In the genomic region with DNA sequence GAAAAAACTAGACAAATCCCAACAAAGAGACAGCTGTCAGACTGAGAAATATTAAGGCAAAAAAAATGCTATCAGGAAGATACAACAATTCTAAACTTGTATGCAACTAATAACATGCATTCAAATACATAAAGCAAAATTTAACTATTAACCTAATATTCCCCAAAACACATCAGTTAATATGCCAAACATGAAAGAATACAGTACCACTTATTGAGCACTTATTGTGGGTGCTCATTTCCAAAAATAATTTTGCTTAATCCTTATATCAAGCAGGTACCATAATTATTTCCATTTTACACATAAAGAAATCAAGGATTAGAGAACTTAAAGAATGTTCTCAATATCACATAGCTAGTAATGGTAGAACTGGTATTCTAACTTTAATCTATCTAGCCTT, we compare ENCODE assay signal across 8 cellular contexts.
"Had no signal": no experiment of that assay in that cellular context is flagged by ENCODE, and none has a peak within 500 bp of the region (broad histone marks: within the 10 kb centered on the region; RNA-seq: fewer than 3 reads in every experiment).

No MANE protein-coding gene starts in this region.

- H3K36me3 Mint-ChIP-seq: IgD-negative memory B cell had no signal

- FAIRE-seq: HepG2, HTR-8/SVneo had no signal

- H3K9ac ChIP-seq: KMS-11 had no signal

- DNase-seq: IMR-90, KBM-7, KG1 had no signal

- H3K4me2 ChIP-seq: KMS-11 had no signal

- H3K27ac ChIP-seq: HL-60, KMS-11 had no signal

- H3K4me3 Mint-ChIP-seq: IgD-negative memory B cell had no signal

- H3K4me1 Mint-ChIP-seq: IgD-negative memory B cell had no signal

- H3K27ac Mint-ChIP-seq: IgD-negative memory B cell had no signal

- ATAC-seq: HepG2 had no signal
